ENCODE assay signal across 20 cellular contexts in the genomic region with DNA sequence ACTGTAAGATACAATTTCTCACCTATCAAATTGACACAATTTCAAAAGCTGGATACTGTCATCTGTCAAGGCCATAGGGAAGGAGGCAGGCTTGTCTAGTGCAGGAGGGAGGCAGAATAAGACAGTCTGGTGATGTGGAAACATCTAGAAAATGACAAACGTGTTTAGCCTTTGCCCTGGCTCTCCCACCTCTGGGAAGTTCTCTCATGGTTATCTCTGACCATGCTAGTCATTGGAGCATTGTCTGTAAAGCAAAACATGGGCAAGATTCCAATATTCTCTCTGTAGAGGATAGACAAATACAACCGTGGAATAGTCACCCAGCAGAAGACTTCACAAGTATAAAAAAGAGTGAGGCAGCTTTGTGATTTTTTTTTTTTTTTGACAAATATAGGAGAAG. TPM values are rescaled to one million over a fixed set of nuclear protein-coding genes. Genes with fewer than 3 reads are reported as not detected.
DNase-seq lines count a peak whose midpoint lies in the region; ATAC-seq and TF ChIP-seq lines count a peak whose summit lies in the region.
"Had no signal": no experiment of that assay in that cellular context is flagged by ENCODE, and none has a peak within 500 bp of the region (broad histone marks: within the 10 kb centered on the region; RNA-seq: fewer than 3 reads in every experiment).

No MANE protein-coding gene starts in this region.

- TF ChIP-seq POLR2A in IMR-90 (IDR thresholded peaks at IDR 0.05; ENCODE audit: low read depth, low read length), result no peak

- H4K91ac ChIP-seq in IMR-90 (ENCODE audit: insufficient read depth, low read depth, low read length) (no peak overlapping the region), trophoblast cell (ENCODE audit: low read depth, low read length) (no peak overlapping the region)

- H3K56ac ChIP-seq in IMR-90 (ENCODE audit: extremely low read depth, insufficient read depth, low read length), result no peak overlapping the region

- H2AFZ ChIP-seq in IMR-90 (replicated peaks; ENCODE audit: low read length, poor library complexity) (no peak overlapping the region), trophoblast cell (ENCODE audit: insufficient read depth, low read length, poor library complexity) (no peak overlapping the region)

- H3K4me1 ChIP-seq in IMR-90 (ENCODE audit: control insufficient read depth, insufficient read depth, low read length), result peaks cover 2% of the 10 kb centered on the region; the same call in 1 of the 2 replicates
- H3K4me1 ChIP-seq in trophoblast cell (ENCODE audit: control insufficient read depth in 1 of 2, insufficient read depth in 2 of 2, low read length in 2 of 2), result no peaks in the 10 kb centered on the region
- no peaks in the 10 kb centered on the region for H3K4me1 ChIP-seq in psoas muscle
- H3K4me1 ChIP-seq: colonic mucosa, gastroesophageal sphincter, left ventricle myocardium inferior, SJCRH30, vagina had no signal

- DNase-seq in IMR-90 (peak; percentile 24), NCI-H345 treated with DMSO at 0.1 percent for 48 hours (lab: John Stamatoyannopoulos, UW; ENCODE audit: unreplicated experiment) (peak; percentile 7), fibroblast of mammary gland (ENCODE audit: low read depth) (peak; percentile 30), trophoblast cell (peak; percentile 37 to 49), NCI-H526 (lab: John Stamatoyannopoulos, UW) (no peak), psoas muscle (no peak)
- DNase-seq: activated CD4-positive, CD25-positive, alpha-beta regulatory T cell; colonic mucosa; H9; left ventricle myocardium inferior; NCI-H1105 treated with DMSO at 0.1 percent for 48 hours; SJCRH30; stimulated activated CD4-positive, alpha-beta T cell treated with anti-CD3 and anti-CD28 coated beads, Interleukin-1b, Interleukin-23, amount 100 ng/mL, for 48 hours; T-helper 2 cell had no signal

- POLR2A ChIA-PET in IMR-90 (lab: Charles Lee; ENCODE audit: unreplicated experiment), result no interaction called here

- no peaks in the 10 kb centered on the region for H4K20me1 ChIP-seq in IMR-90 (ENCODE audit: insufficient read depth, low read length)

- no peak overlapping the region for H2AK9ac ChIP-seq in IMR-90 (replicated peaks; ENCODE audit: low read depth, low read length, poor library complexity)

- H3K79me2 ChIP-seq in trophoblast cell (ENCODE audit: control insufficient read depth, insufficient read depth, low read length, poor library complexity), result no peaks in the 10 kb centered on the region

- H2BK120ac ChIP-seq in IMR-90 (ENCODE audit: low read depth, low read length), result no peak overlapping the region
- H2BK120ac ChIP-seq in trophoblast cell (ENCODE audit: insufficient read depth, low read length, poor library complexity), result no peak overlapping the region

- H3K79me1 ChIP-seq in IMR-90 (ENCODE audit: low read depth in 1 of 2, low read length in 2 of 2), result no peaks in the 10 kb centered on the region
- no peaks in the 10 kb centered on the region for H3K79me1 ChIP-seq in trophoblast cell (ENCODE audit: low read length)

- H3K27me3 ChIP-seq in IMR-90 (ENCODE audit: control insufficient read depth, insufficient read depth, low read length) (peaks cover 13% of the 10 kb centered on the region; the same call in 1 of the 2 replicates), trophoblast cell (ENCODE audit: insufficient read depth, low read length) (no peaks in the 10 kb centered on the region), psoas muscle (ENCODE audit: insufficient read depth in 3 of 3, low read length in 2 of 3) (no peaks in the 10 kb centered on the region)
- H3K27me3 ChIP-seq: colonic mucosa, SJCRH30, vagina had no signal

- BruUV-seq in IMR-90 (replicated peaks; lab: Mats Ljungman, UMichigan), result no TSS peak

- H3K4me2 ChIP-seq in IMR-90 (ENCODE audit: low read depth, low read length) (no peak overlapping the region), trophoblast cell (ENCODE audit: low read length) (no peak overlapping the region)
- H3K4me2 ChIP-seq: KMS-11 had no signal

- H3K9ac ChIP-seq in IMR-90 (ENCODE audit: low read depth, low read length) (no peak overlapping the region), trophoblast cell (ENCODE audit: low read length) (no peak overlapping the region)
- H3K9ac ChIP-seq: KMS-11 had no signal

- no peak overlapping the region for H2BK5ac ChIP-seq in IMR-90 (ENCODE audit: low read depth, low read length, poor library complexity, severe bottlenecking)
- no peak overlapping the region for H2BK5ac ChIP-seq in trophoblast cell (ENCODE audit: low read depth, low read length, poor library complexity)

- CTCF ChIA-PET in IMR-90 (lab: Yijun Ruan, JAX), result no interaction called here

- ATAC-seq in IMR-90 (ENCODE audit: low read depth) (no peak), HG02588 (IDR thresholded peaks at IDR 0.05; ENCODE audit: unreplicated experiment) (no peak), psoas muscle (no peak)
- ATAC-seq: activated naive CD4-positive, alpha-beta T cell treated with anti-CD3 and anti-CD28 coated beads, Interleukin-2, amount 50 U/mL, for 72 hours; gastroesophageal sphincter; sciatic nerve had no signal

- no peak for TF ChIP-seq RAD21 in IMR-90 (IDR thresholded peaks at IDR 0.05; ENCODE audit: low read length)

- dilution Hi-C loops in IMR-90 (cut with HindIII; ENCODE audit: low sequenced_read_pairs, unreplicated experiment), result no loop called here

- no peak overlapping the region for H4K12ac ChIP-seq in trophoblast cell (ENCODE audit: low read depth, low read length)

- no peak overlapping the region for H3K27ac ChIP-seq in IMR-90 (ENCODE audit: insufficient read depth, low read length)
- no peak overlapping the region for H3K27ac ChIP-seq in trophoblast cell (ENCODE audit: low read depth, low read length)
- H3K27ac ChIP-seq in psoas muscle, result no peak overlapping the region
- H3K27ac ChIP-seq: colonic mucosa, gastroesophageal sphincter, KMS-11, left ventricle myocardium inferior, SJCRH30, vagina had no signal

- H3K4me3 ChIP-seq in IMR-90 (ENCODE audit: insufficient read depth, low read depth, low read length), result no peak overlapping the region
- H3K4me3 ChIP-seq in fibroblast of mammary gland (ENCODE audit: control insufficient read depth, low read depth, low read length), result no peak overlapping the region
- no peak overlapping the region for H3K4me3 ChIP-seq in trophoblast cell (ENCODE audit: low read depth, low read length)
- H3K4me3 ChIP-seq in psoas muscle, result no peak overlapping the region
- H3K4me3 ChIP-seq: colonic mucosa, gastroesophageal sphincter, left ventricle myocardium inferior, SJCRH30, vagina had no signal

- H4K8ac ChIP-seq in IMR-90 (ENCODE audit: low read depth in 2 of 2, low read length in 2 of 2), result no peak overlapping the region
- no peak overlapping the region for H4K8ac ChIP-seq in trophoblast cell (ENCODE audit: low read depth, low read length)

- H3K4ac ChIP-seq in IMR-90 (ENCODE audit: low read depth, low read length), result no peak overlapping the region
- H3K4ac ChIP-seq in trophoblast cell (ENCODE audit: low read depth, low read length), result no peak overlapping the region

- H3K36me3 ChIP-seq in IMR-90 (ENCODE audit: control insufficient read depth, insufficient read depth, low read length) (no peaks in the 10 kb centered on the region), trophoblast cell (ENCODE audit: control insufficient read depth in 1 of 2, insufficient read depth in 2 of 2, low read length in 2 of 2) (no peaks in the 10 kb centered on the region), psoas muscle (ENCODE audit: insufficient read depth in 1 of 2, low read depth in 1 of 2) (no peaks in the 10 kb centered on the region)
- H3K36me3 ChIP-seq: colonic mucosa, gastroesophageal sphincter, left ventricle myocardium inferior, SJCRH30, vagina had no signal

- H3K14ac ChIP-seq in IMR-90 (replicated peaks; ENCODE audit: low read depth, low read length), result no peak overlapping the region
- no peak overlapping the region for H3K14ac ChIP-seq in trophoblast cell (ENCODE audit: low read length)

- intact Hi-C loops in IMR-90 (cut with micrococcal nuclease) (no loop called here), psoas muscle (cut with DNase I) (no loop called here)

- no peaks in the 10 kb centered on the region for H3K9me3 ChIP-seq in IMR-90 (ENCODE audit: control insufficient read depth, insufficient read depth, low read length)
- no peaks in the 10 kb centered on the region for H3K9me3 ChIP-seq in trophoblast cell (ENCODE audit: insufficient read depth, low read depth, low read length)
- no peaks in the 10 kb centered on the region for H3K9me3 ChIP-seq in psoas muscle
- H3K9me3 ChIP-seq: colonic mucosa, gastroesophageal sphincter, left ventricle myocardium inferior, SJCRH30, vagina had no signal

- no peak overlapping the region for H4K5ac ChIP-seq in IMR-90 (ENCODE audit: low read depth, low read length)

- no peak overlapping the region for H3K18ac ChIP-seq in IMR-90 (ENCODE audit: low read depth, low read length)
- H3K18ac ChIP-seq in trophoblast cell (ENCODE audit: low read length), result no peak overlapping the region

- no peak overlapping the region for H2AK5ac ChIP-seq in IMR-90 (ENCODE audit: low read depth, low read length)
- no peak overlapping the region for H2AK5ac ChIP-seq in trophoblast cell (ENCODE audit: low read length)

- H3K9me1 ChIP-seq in IMR-90 (ENCODE audit: insufficient read depth, low read length), result no peaks in the 10 kb centered on the region; the same call in 1 of the 2 replicates

- no CpG with 5 or more reads among the region's 2 CpGs for WGBS in IMR-90 (ENCODE audit: extremely low coverage in 2 of 2, insufficient read length in 1 of 2), 2 experiments
- no CpG with 5 or more reads among the region's 2 CpGs for WGBS in trophoblast cell (ENCODE audit: extremely low coverage, insufficient coverage, insufficient read length)
- 5 to 18% (median 7%) methylated on average over 2 of the region's 2 CpGs for WGBS in psoas muscle, 3 donors

- no peak overlapping the region for H2BK15ac ChIP-seq in IMR-90 (ENCODE audit: low read depth, low read length)

- no peak overlapping the region for H2BK20ac ChIP-seq in IMR-90 (ENCODE audit: low read depth, low read length)

- H3K23ac ChIP-seq in IMR-90 (ENCODE audit: low read depth, low read length), result no peak overlapping the region
- H3K23ac ChIP-seq in trophoblast cell (ENCODE audit: low read length), result no peak overlapping the region

- no peak overlapping the region for H2BK12ac ChIP-seq in trophoblast cell (ENCODE audit: low read length)

- in situ Hi-C loops in IMR-90 (cut with MboI; ENCODE audit: low sequenced_read_pairs), result no loop called here

- TF ChIP-seq CTCF in IMR-90 (conservative IDR thresholded peaks at IDR 0.05; ENCODE audit: low read depth, low read length) (no peak), fibroblast of mammary gland (conservative IDR thresholded peaks at IDR 0.05; ENCODE audit: control insufficient read depth, insufficient read depth, low read depth, low read length) (no peak), psoas muscle (IDR thresholded peaks at IDR 0.05) (no peak)

RNA-seq across cellular contexts. Expression of a gene that starts 9.1 kb away (rescaled TPM):
- total RNA-seq in IMR-90 (2012; rRNA removed), result 3.9 and 5.0 TPM in 2 replicates
- polyA plus RNA-seq in IMR-90 (2012; rRNA removed), result 4.5 and 5.6 TPM in 2 replicates
- polyA plus RNA-seq in IMR-90 (2012; cell fraction: cytosol; rRNA removed), result 2.5 and 4.1 TPM in 2 replicates
- 5.6 and 7.3 TPM in 2 replicates for polyA plus RNA-seq in IMR-90 (2012; cell fraction: nucleus; rRNA removed; ENCODE audit: low replicate concordance)
- 7.1 and 7.2 TPM in 2 replicates for polyA plus RNA-seq in trophoblast cell (2013)
- total RNA-seq in psoas muscle, result 1 to 10 TPM in 2 of 4 donors, under 1 TPM in 2; 0.82 to 1.6 (median 0.97) TPM
- polyA plus RNA-seq in psoas muscle, result 1 to 10 TPM in 2 of 3 donors, under 1 TPM in 1; 0.96 to 1.5 (median 1.1) TPM

RNA-seq across cellular contexts. Expression of a gene that starts 25.1 kb away (rescaled TPM):
- 25.5 and 32.5 TPM in 2 replicates for total RNA-seq in IMR-90 (2012; rRNA removed)
- 29.2 and 30.8 TPM in 2 replicates for polyA plus RNA-seq in IMR-90 (2012; rRNA removed)
- 24.3 and 29.8 TPM in 2 replicates for polyA plus RNA-seq in IMR-90 (2012; cell fraction: cytosol; rRNA removed)
- 16.2 and 24.1 TPM in 2 replicates for polyA plus RNA-seq in IMR-90 (2012; cell fraction: nucleus; rRNA removed; ENCODE audit: low replicate concordance)
- polyA plus RNA-seq in trophoblast cell (2013), result 25.8 TPM in 2 replicates
- total RNA-seq in psoas muscle, result 10 to 100 TPM; 31.8 to 34.1 (median 32.3) TPM
- 10 to 100 TPM in 2 of 3 donors, 1 to 10 TPM in 1; 5.7 to 34.8 (median 23.7) TPM for polyA plus RNA-seq in psoas muscle

Comparison
In these comparisons a context has a peak if more than half of its experiments do, and no peak if none do; other contexts are left out.
1. DNase-seq: peak in IMR-90 (single experiment), NCI-H345 treated with DMSO at 0.1 percent for 48 hours (single experiment), fibroblast of mammary gland (single experiment) and trophoblast cell (2 of 2); none in NCI-H526 (0 of 2) and psoas muscle (0 of 2).